38 cellular contexts compared by ENCODE assay signal in the genomic region with DNA sequence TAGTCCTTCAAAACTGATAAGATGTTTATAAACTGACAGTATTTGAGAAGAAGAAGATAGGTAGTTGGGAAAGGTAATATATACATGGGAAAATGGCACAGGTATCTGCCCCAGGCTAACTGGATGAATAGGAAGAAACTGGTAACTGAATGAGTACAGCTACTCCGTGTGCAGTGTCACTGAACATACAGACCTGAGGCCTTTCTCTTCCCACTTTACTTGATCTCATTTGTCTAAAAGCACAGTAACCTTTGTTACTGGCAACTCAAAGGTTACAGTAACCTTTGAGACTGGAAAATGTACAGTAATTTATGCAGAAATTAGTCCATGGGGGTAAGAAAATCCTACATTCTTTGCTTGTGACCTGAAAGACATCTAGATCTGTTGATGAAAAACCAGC.
"Had no signal": no experiment of that assay in that cellular context is flagged by ENCODE, and none has a peak within 500 bp of the region (broad histone marks: within the 10 kb centered on the region; RNA-seq: fewer than 3 reads in every experiment).

No MANE protein-coding gene starts in this region.

- H3K4me3 ChIP-seq: adrenal gland, ascending aorta, body of pancreas, breast epithelium, cardiac muscle cell had no signal

- DNase-seq: activated effector memory CD4-positive, alpha-beta T cell treated with anti-CD3 and anti-CD28 coated beads, Interleukin-2, amount 50 U/mL, for 16 hours; activated effector memory CD4-positive, alpha-beta T cell treated with Interleukin-2 at 50 U/mL for 16 hours; activated gamma-delta T cell; activated gamma-delta T cell treated with Interleukin-2 at 50 U/mL for 16 hours; activated naive CD4-positive, alpha-beta T cell; activated naive CD4-positive, alpha-beta T cell treated with anti-CD3 and anti-CD28 coated beads for 36 hours; activated naive CD4-positive, alpha-beta T cell treated with anti-CD3 and anti-CD28 coated beads, Interleukin-2, amount 10 ng/mL, durations not matched to agents 7 days and 5 days; activated naive CD4-positive, alpha-beta T cell treated with anti-CD3 and anti-CD28 coated beads, Interleukin-2, amount 50 U/mL, for 16 hours; activated naive CD4-positive, alpha-beta T cell treated with Interleukin-2 at 50 U/mL for 16 hours; activated naive CD8-positive, alpha-beta T cell treated with anti-CD3 and anti-CD28 coated beads for 36 hours; activated naive CD8-positive, alpha-beta T cell treated with anti-CD3 and anti-CD28 coated beads, Interleukin-2, amount 10 ng/mL, durations not matched to agents 7 days and 5 days; activated naive CD8-positive, alpha-beta T cell treated with anti-CD3 and anti-CD28 coated beads, Interleukin-2, amount 50 U/mL, for 24 hours; activated T-cell treated with anti-CD3 and anti-CD28 coated beads, Interleukin-2, amount 50 U/mL, for 1 hour; activated T-cell treated with anti-CD3 and anti-CD28 coated beads, Interleukin-2, amount 50 U/mL, for 24 hours; activated T-cell treated with anti-CD3 and anti-CD28 coated beads, Interleukin-2, amount 50 U/mL, for 4 hours; activated T-cell treated with anti-CD3 and anti-CD28 coated beads, Interleukin-2, amount 50 U/mL, for 48 hours; activated T-cell treated with anti-CD3 and anti-CD28 coated beads, Interleukin-2, amount 50 U/mL, for 72 hours; adrenal gland; amniotic stem cell; amygdala; anterior cingulate cortex; aorta; body of pancreas; brain microvascular endothelial cell; caudate nucleus; central memory CD4-positive, alpha-beta T cell; cerebellar nuclear complex had no signal

- H3K27me3 ChIP-seq: adrenal gland, ascending aorta, body of pancreas, brain microvascular endothelial cell, breast epithelium, cardiac muscle cell had no signal

- H3K36me3 ChIP-seq: adrenal gland, ascending aorta, brain microvascular endothelial cell, breast epithelium, cardiac muscle cell had no signal

- H3K27me3 Mint-ChIP-seq: activated naive CD4-positive, alpha-beta T cell treated with anti-CD3 and anti-CD28 coated beads, Interleukin-2, amount 10 ng/mL, durations not matched to agents 7 days and 5 days; activated naive CD4-positive, alpha-beta T cell treated with anti-CD3 and anti-CD28 coated beads, Interleukin-2, amount 50 U/mL, for 24 hours; activated naive CD8-positive, alpha-beta T cell treated with anti-CD3 and anti-CD28 coated beads for 36 hours; activated naive CD8-positive, alpha-beta T cell treated with anti-CD3 and anti-CD28 coated beads, Interleukin-2, amount 10 ng/mL, durations not matched to agents 7 days and 5 days; activated naive CD8-positive, alpha-beta T cell treated with anti-CD3 and anti-CD28 coated beads, Interleukin-2, amount 50 U/mL, for 24 hours; activated T-cell treated with anti-CD3 and anti-CD28 coated beads, Interleukin-2, amount 50 U/mL, for 24 hours; activated T-helper 17 cell treated with anti-CD3 and anti-CD28 coated beads, Interleukin-2, amount 50 U/mL, for 72 hours; brain; central memory CD8-positive, alpha-beta T cell had no signal

- H3K27ac Mint-ChIP-seq: activated naive CD4-positive, alpha-beta T cell treated with anti-CD3 and anti-CD28 coated beads for 36 hours; activated naive CD4-positive, alpha-beta T cell treated with anti-CD3 and anti-CD28 coated beads, Interleukin-2, amount 10 ng/mL, durations not matched to agents 7 days and 5 days; activated naive CD4-positive, alpha-beta T cell treated with anti-CD3 and anti-CD28 coated beads, Interleukin-2, amount 50 U/mL, for 24 hours; activated naive CD4-positive, alpha-beta T cell treated with anti-CD3 and anti-CD28 coated beads, Interleukin-2, amount 50 U/mL, for 72 hours; activated naive CD8-positive, alpha-beta T cell; activated naive CD8-positive, alpha-beta T cell treated with anti-CD3 and anti-CD28 coated beads for 36 hours; activated naive CD8-positive, alpha-beta T cell treated with anti-CD3 and anti-CD28 coated beads, Interleukin-2, amount 10 ng/mL, durations not matched to agents 7 days and 5 days; activated naive CD8-positive, alpha-beta T cell treated with anti-CD3 and anti-CD28 coated beads, Interleukin-2, amount 50 U/mL, for 24 hours; activated T-cell treated with anti-CD3 and anti-CD28 coated beads, Interleukin-2, amount 50 U/mL, for 24 hours; activated T-cell treated with anti-CD3 and anti-CD28 coated beads, Interleukin-2, amount 50 U/mL, for 72 hours; activated T-helper 1 cell treated with anti-CD3 and anti-CD28 coated beads, Interleukin-12 subunit alpha, Interleukin-12 subunit beta, Interleukin-2, Interleukin-4 antibody, amounts not matched to agents 30 ng/mL and 10 ng/mL and 1 ng/mL, durations not matched to agents 14 hours and 24 hours and 36 hours; activated T-helper 17 cell treated with anti-CD3 and anti-CD28 coated beads, Interleukin-2, amount 50 U/mL, for 72 hours; activated T-helper 2 cell treated with anti-CD3 and anti-CD28 coated beads, Interferon-gamma antibody, Interleukin-2, Interleukin-4, amounts not matched to agents 10 μg/mL and 5 μg/mL and 100 μg/mL, durations not matched to agents 14 hours and 24 hours and 36 hours; brain had no signal

- H3K9me3 ChIP-seq: adrenal gland, ascending aorta, body of pancreas, breast epithelium had no signal

- H3K4me1 ChIP-seq: adrenal gland, ascending aorta, body of pancreas, breast epithelium had no signal

- ATAC-seq: activated naive CD4-positive, alpha-beta T cell treated with anti-CD3 and anti-CD28 coated beads, Interleukin-2, amount 50 U/mL, for 72 hours; activated naive CD8-positive, alpha-beta T cell treated with anti-CD3 and anti-CD28 coated beads, Interleukin-2, amount 50 U/mL, for 24 hours; activated T-cell treated with anti-CD3 and anti-CD28 coated beads, Interleukin-2, amount 50 U/mL, for 4 hours; activated T-cell treated with anti-CD3 and anti-CD28 coated beads, Interleukin-2, amount 50 U/mL, for 72 hours; activated T-helper 17 cell treated with anti-CD3 and anti-CD28 coated beads, Interleukin-2, amount 50 U/mL, for 72 hours; body of pancreas had no signal

- H3K9me3 Mint-ChIP-seq: activated naive CD4-positive, alpha-beta T cell treated with anti-CD3 and anti-CD28 coated beads for 36 hours; activated naive CD4-positive, alpha-beta T cell treated with anti-CD3 and anti-CD28 coated beads, Interleukin-2, amount 10 ng/mL, durations not matched to agents 7 days and 5 days; activated naive CD4-positive, alpha-beta T cell treated with anti-CD3 and anti-CD28 coated beads, Interleukin-2, amount 50 U/mL, for 24 hours; activated naive CD8-positive, alpha-beta T cell treated with anti-CD3 and anti-CD28 coated beads for 36 hours; activated naive CD8-positive, alpha-beta T cell treated with anti-CD3 and anti-CD28 coated beads, Interleukin-2, amount 10 ng/mL, durations not matched to agents 7 days and 5 days; activated naive CD8-positive, alpha-beta T cell treated with anti-CD3 and anti-CD28 coated beads, Interleukin-2, amount 50 U/mL, for 24 hours; activated T-cell treated with anti-CD3 and anti-CD28 coated beads, Interleukin-2, amount 50 U/mL, for 24 hours; activated T-cell treated with anti-CD3 and anti-CD28 coated beads, Interleukin-2, amount 50 U/mL, for 4 hours; activated T-cell treated with anti-CD3 and anti-CD28 coated beads, Interleukin-2, amount 50 U/mL, for 72 hours; activated T-helper 1 cell treated with anti-CD3 and anti-CD28 coated beads, Interleukin-12 subunit alpha, Interleukin-12 subunit beta, Interleukin-2, Interleukin-4 antibody, amounts not matched to agents 30 ng/mL and 10 ng/mL and 1 ng/mL, durations not matched to agents 14 hours and 24 hours and 36 hours; activated T-helper 17 cell treated with anti-CD3 and anti-CD28 coated beads, Interleukin-2, amount 50 U/mL, for 72 hours; activated T-helper 2 cell treated with anti-CD3 and anti-CD28 coated beads, Interferon-gamma antibody, Interleukin-2, Interleukin-4, amounts not matched to agents 10 μg/mL and 5 μg/mL and 100 μg/mL, durations not matched to agents 14 hours and 24 hours and 36 hours; brain had no signal

- H3K36me3 Mint-ChIP-seq: activated naive CD4-positive, alpha-beta T cell treated with anti-CD3 and anti-CD28 coated beads, Interleukin-2, amount 10 ng/mL, durations not matched to agents 7 days and 5 days; activated naive CD4-positive, alpha-beta T cell treated with anti-CD3 and anti-CD28 coated beads, Interleukin-2, amount 50 U/mL, for 24 hours; activated naive CD4-positive, alpha-beta T cell treated with anti-CD3 and anti-CD28 coated beads, Interleukin-2, amount 50 U/mL, for 72 hours; activated naive CD8-positive, alpha-beta T cell; activated naive CD8-positive, alpha-beta T cell treated with anti-CD3 and anti-CD28 coated beads for 36 hours; activated naive CD8-positive, alpha-beta T cell treated with anti-CD3 and anti-CD28 coated beads, Interleukin-2, amount 10 ng/mL, durations not matched to agents 7 days and 5 days; brain had no signal

- H3K4me1 Mint-ChIP-seq: activated naive CD4-positive, alpha-beta T cell treated with anti-CD3 and anti-CD28 coated beads, Interleukin-2, amount 10 ng/mL, durations not matched to agents 7 days and 5 days; activated naive CD4-positive, alpha-beta T cell treated with anti-CD3 and anti-CD28 coated beads, Interleukin-2, amount 50 U/mL, for 24 hours; activated naive CD8-positive, alpha-beta T cell treated with anti-CD3 and anti-CD28 coated beads for 36 hours; activated naive CD8-positive, alpha-beta T cell treated with anti-CD3 and anti-CD28 coated beads, Interleukin-2, amount 10 ng/mL, durations not matched to agents 7 days and 5 days; activated naive CD8-positive, alpha-beta T cell treated with anti-CD3 and anti-CD28 coated beads, Interleukin-2, amount 50 U/mL, for 24 hours; activated T-helper 17 cell treated with anti-CD3 and anti-CD28 coated beads, Interleukin-2, amount 50 U/mL, for 72 hours; central memory CD8-positive, alpha-beta T cell had no signal

- H3K27ac ChIP-seq: adrenal gland, ascending aorta, body of pancreas, brain microvascular endothelial cell, breast epithelium, cardiac muscle cell had no signal

- H3K4me3 Mint-ChIP-seq: activated naive CD4-positive, alpha-beta T cell treated with anti-CD3 and anti-CD28 coated beads for 36 hours; activated naive CD4-positive, alpha-beta T cell treated with anti-CD3 and anti-CD28 coated beads, Interleukin-2, amount 10 ng/mL, durations not matched to agents 7 days and 5 days; activated naive CD4-positive, alpha-beta T cell treated with anti-CD3 and anti-CD28 coated beads, Interleukin-2, amount 50 U/mL, for 24 hours; activated naive CD8-positive, alpha-beta T cell; activated naive CD8-positive, alpha-beta T cell treated with anti-CD3 and anti-CD28 coated beads for 36 hours; activated naive CD8-positive, alpha-beta T cell treated with anti-CD3 and anti-CD28 coated beads, Interleukin-2, amount 10 ng/mL, durations not matched to agents 7 days and 5 days; activated naive CD8-positive, alpha-beta T cell treated with anti-CD3 and anti-CD28 coated beads, Interleukin-2, amount 50 U/mL, for 24 hours; activated T-cell treated with anti-CD3 and anti-CD28 coated beads, Interleukin-2, amount 50 U/mL, for 24 hours; activated T-cell treated with anti-CD3 and anti-CD28 coated beads, Interleukin-2, amount 50 U/mL, for 4 hours; activated T-cell treated with anti-CD3 and anti-CD28 coated beads, Interleukin-2, amount 50 U/mL, for 72 hours; activated T-helper 1 cell treated with anti-CD3 and anti-CD28 coated beads, Interleukin-12 subunit alpha, Interleukin-12 subunit beta, Interleukin-2, Interleukin-4 antibody, amounts not matched to agents 30 ng/mL and 10 ng/mL and 1 ng/mL, durations not matched to agents 14 hours and 24 hours and 36 hours; activated T-helper 17 cell treated with anti-CD3 and anti-CD28 coated beads, Interleukin-2, amount 50 U/mL, for 72 hours; brain; central memory CD8-positive, alpha-beta T cell had no signal
